ENCODE assay signal across 34 cellular contexts in the genomic region with DNA sequence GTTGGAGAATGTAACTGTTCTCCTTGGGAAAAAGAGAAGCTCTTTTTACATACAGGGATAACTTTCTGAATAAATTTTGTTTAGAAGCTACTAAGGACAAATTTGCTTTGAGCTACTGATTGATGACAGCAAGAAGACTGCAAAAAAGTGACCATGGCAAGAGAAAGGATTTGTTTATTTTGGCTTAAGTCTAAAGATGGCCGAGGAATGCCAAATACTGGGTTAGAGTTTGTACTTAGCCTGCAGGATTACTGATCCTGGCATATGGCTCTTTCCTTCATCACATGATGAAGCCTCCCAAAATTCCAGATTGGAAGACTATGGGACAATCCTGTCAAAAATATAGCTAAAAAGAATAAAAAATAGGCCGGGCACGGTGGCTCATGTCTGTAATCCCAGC.
"Had no signal": no experiment of that assay in that cellular context is flagged by ENCODE, and none has a peak within 500 bp of the region (broad histone marks: within the 10 kb centered on the region; RNA-seq: fewer than 3 reads in every experiment).

No MANE protein-coding gene starts in this region.

- ATAC-seq: activated naive CD4-positive, alpha-beta T cell treated with anti-CD3 and anti-CD28 coated beads, Interleukin-2, amount 50 U/mL, for 72 hours; activated naive CD8-positive, alpha-beta T cell treated with anti-CD3 and anti-CD28 coated beads, Interleukin-2, amount 50 U/mL, for 24 hours; activated T-cell treated with anti-CD3 and anti-CD28 coated beads, Interleukin-2, amount 50 U/mL, for 4 hours; activated T-cell treated with anti-CD3 and anti-CD28 coated beads, Interleukin-2, amount 50 U/mL, for 72 hours; activated T-helper 17 cell treated with anti-CD3 and anti-CD28 coated beads, Interleukin-2, amount 50 U/mL, for 72 hours; body of pancreas had no signal

- H3K27me3 ChIP-seq: adrenal gland, ascending aorta, body of pancreas, brain microvascular endothelial cell, breast epithelium, cardiac muscle cell had no signal

- FAIRE-seq: astrocyte, bronchial epithelial cell had no signal

- H3K27ac ChIP-seq: adrenal gland, ascending aorta, body of pancreas, brain microvascular endothelial cell, breast epithelium, cardiac muscle cell had no signal

- H3K4me3 ChIP-seq: adrenal gland, ascending aorta, body of pancreas, breast epithelium, cardiac muscle cell had no signal

- H3K9me3 ChIP-seq: adrenal gland, ascending aorta, body of pancreas, breast epithelium had no signal

- H3K4me1 ChIP-seq: adrenal gland, ascending aorta, body of pancreas, breast epithelium had no signal

- H3K36me3 ChIP-seq: adrenal gland, ascending aorta, brain microvascular endothelial cell, breast epithelium, cardiac muscle cell had no signal

- DNase-seq: activated effector memory CD4-positive, alpha-beta T cell treated with anti-CD3 and anti-CD28 coated beads, Interleukin-2, amount 50 U/mL, for 16 hours; activated effector memory CD4-positive, alpha-beta T cell treated with Interleukin-2 at 50 U/mL for 16 hours; activated gamma-delta T cell; activated gamma-delta T cell treated with Interleukin-2 at 50 U/mL for 16 hours; activated naive CD4-positive, alpha-beta T cell; activated naive CD4-positive, alpha-beta T cell treated with anti-CD3 and anti-CD28 coated beads for 36 hours; activated naive CD4-positive, alpha-beta T cell treated with anti-CD3 and anti-CD28 coated beads, Interleukin-2, amount 10 ng/mL, durations not matched to agents 7 days and 5 days; activated naive CD4-positive, alpha-beta T cell treated with anti-CD3 and anti-CD28 coated beads, Interleukin-2, amount 50 U/mL, for 16 hours; activated naive CD4-positive, alpha-beta T cell treated with Interleukin-2 at 50 U/mL for 16 hours; activated naive CD8-positive, alpha-beta T cell treated with anti-CD3 and anti-CD28 coated beads for 36 hours; activated naive CD8-positive, alpha-beta T cell treated with anti-CD3 and anti-CD28 coated beads, Interleukin-2, amount 10 ng/mL, durations not matched to agents 7 days and 5 days; activated naive CD8-positive, alpha-beta T cell treated with anti-CD3 and anti-CD28 coated beads, Interleukin-2, amount 50 U/mL, for 24 hours; activated T-cell treated with anti-CD3 and anti-CD28 coated beads, Interleukin-2, amount 50 U/mL, for 1 hour; activated T-cell treated with anti-CD3 and anti-CD28 coated beads, Interleukin-2, amount 50 U/mL, for 24 hours; activated T-cell treated with anti-CD3 and anti-CD28 coated beads, Interleukin-2, amount 50 U/mL, for 4 hours; activated T-cell treated with anti-CD3 and anti-CD28 coated beads, Interleukin-2, amount 50 U/mL, for 48 hours; activated T-cell treated with anti-CD3 and anti-CD28 coated beads, Interleukin-2, amount 50 U/mL, for 72 hours; adrenal gland; amniotic stem cell; amygdala; anterior cingulate cortex; aorta; body of pancreas; brain microvascular endothelial cell; caudate nucleus; central memory CD4-positive, alpha-beta T cell; cerebellar nuclear complex had no signal
